Comparison of ENCODE assay signal across 2 cellular contexts in genomic region chr1:161592586-161592985, GRCh38. TPM values are rescaled to one million over a fixed set of nuclear protein-coding genes. Genes with fewer than 3 reads are reported as not detected.
"Had no signal": no experiment of that assay in that cellular context is flagged by ENCODE, and none has a peak within 500 bp of the region (broad histone marks: within the 10 kb centered on the region; RNA-seq: fewer than 3 reads in every experiment).

No MANE protein-coding gene starts in this region.

RNA-seq across cellular contexts. Expression of gene FCGR3B, which starts 38.4 kb away (rescaled TPM):
- total RNA-seq: NCI-H460, SJSA1 had no signal

RNA-seq across cellular contexts. Expression of gene FCGR3A, which starts 43.0 kb away (rescaled TPM):
- total RNA-seq: NCI-H460, SJSA1 had no signal
